Comparison of ENCODE assay signal across 1 cellular context in the genomic region with DNA sequence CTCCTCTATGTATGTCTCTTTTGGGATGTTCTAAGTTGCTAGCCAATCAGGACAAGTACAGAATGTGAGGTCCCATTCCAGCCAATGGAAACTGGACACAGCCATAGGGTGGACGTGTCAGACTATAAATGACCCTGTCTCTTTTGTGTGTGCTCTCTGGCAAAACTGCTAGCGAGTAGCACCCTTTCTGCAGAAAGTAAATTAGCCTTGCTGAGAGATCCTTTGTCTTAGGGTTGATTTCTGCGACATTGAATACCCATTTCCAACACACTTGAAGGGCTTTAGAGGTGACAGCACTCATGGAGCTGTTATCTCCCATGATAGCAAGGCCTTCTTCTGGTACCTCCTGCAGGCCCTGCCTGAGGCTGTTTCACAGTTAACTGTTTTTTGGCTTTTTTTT.
TF ChIP-seq lines count a peak whose summit lies in the region.

No MANE protein-coding gene starts in this region.

TF ChIP-seq in HCT116, 20 proteins besides CTCF, POLR2A, EP300 and RAD21:
- TF ChIP-seq CEBPB (IDR thresholded peaks at IDR 0.05; ENCODE audit: low read depth): no peak
- TF ChIP-seq CBX3 (IDR thresholded peaks at IDR 0.05; ENCODE audit: low read depth): peak; percentile 92
